Comparison of ENCODE assay signal across 8 cellular contexts in the genomic region with DNA sequence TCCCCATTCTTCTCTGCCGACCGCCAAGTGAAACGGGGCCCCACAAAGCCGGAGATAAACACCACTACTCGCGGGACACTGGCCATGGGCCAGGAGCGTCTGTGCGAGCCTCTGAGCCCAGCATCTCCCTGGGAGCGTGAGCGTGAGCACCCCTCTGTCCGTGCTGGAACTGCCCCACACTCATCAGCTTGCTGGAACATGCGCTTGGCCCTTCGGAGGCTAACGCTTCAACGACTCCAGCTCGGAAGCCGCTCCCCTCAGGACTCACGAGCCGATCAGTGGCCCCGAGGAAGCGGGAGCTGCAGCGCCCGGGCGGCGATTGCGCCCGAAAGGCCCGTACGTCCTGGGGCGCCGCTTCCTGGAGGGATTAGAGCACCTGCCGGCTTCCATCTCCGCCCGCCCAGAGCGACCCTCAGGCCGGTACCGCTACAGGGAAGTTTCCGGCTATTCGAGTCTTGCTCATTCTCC. TPM values are rescaled to one million over a fixed set of nuclear protein-coding genes. Genes with fewer than 3 reads are reported as not detected.
A peak's percentile ranks its signal among the peaks of the same experiment; 100 is the strongest.
DNase-seq lines count a peak whose midpoint lies in the region; ATAC-seq, FAIRE-seq and TF ChIP-seq lines count a peak whose summit lies in the region.

No MANE protein-coding gene starts in this region.

- no peak for ATAC-seq in GM19463 (IDR thresholded peaks at IDR 0.05; ENCODE audit: unreplicated experiment)

- CTCF ChIA-PET in mammary epithelial cell (lab: Charles Lee; ENCODE audit: low non-redundant PET) = no interaction called here

- H4K20me1 ChIP-seq in MM.1S (ENCODE audit: insufficient read depth, low read length) = no peaks in the 10 kb centered on the region
- H4K20me1 ChIP-seq in mammary epithelial cell (ENCODE audit: insufficient read depth, low read length) = no peaks in the 10 kb centered on the region

- H3K4me2 ChIP-seq in MM.1S (ENCODE audit: low read depth, low read length) = peak overlapping the region; percentile 99
- H3K4me2 ChIP-seq in mammary epithelial cell (ENCODE audit: insufficient read depth, low read depth, low read length) = peak overlapping the region; percentile 98

- dilution Hi-C loops in mammary epithelial cell (cut with HindIII; ENCODE audit: low sequenced_read_pairs) = no loop called here

- H3K27me3 ChIP-seq in MM.1S (replicated peaks; ENCODE audit: insufficient read depth, low read length) = peaks cover 15% of the 10 kb centered on the region
- no peaks in the 10 kb centered on the region for H3K27me3 ChIP-seq in mammary epithelial cell (ENCODE audit: insufficient read depth, low read length)
- H3K27me3 ChIP-seq in stomach smooth muscle (ENCODE audit: control insufficient read depth in 1 of 2, insufficient read depth in 2 of 2, low read length in 2 of 2) = peaks cover 7 to 13% of the 10 kb centered on the region in 2 donors

- H3K36me3 ChIP-seq in MM.1S (replicated peaks; ENCODE audit: insufficient read depth, low read length) (no peaks in the 10 kb centered on the region), mammary epithelial cell (ENCODE audit: insufficient read depth, low read length) (no peaks in the 10 kb centered on the region), kidney (ENCODE audit: control insufficient read depth in 1 of 2, insufficient read depth in 2 of 2, low read length in 2 of 2) (no peaks in the 10 kb centered on the region), stomach smooth muscle (ENCODE audit: control insufficient read depth in 2 of 2, insufficient read depth in 2 of 2, low read length in 2 of 2) (no peaks in the 10 kb centered on the region)

- H3K9ac ChIP-seq in MM.1S (ENCODE audit: low read length) (no peak overlapping the region), mammary epithelial cell (ENCODE audit: insufficient read depth, low read length) (no peak overlapping the region), kidney (ENCODE audit: low read length in 2 of 2) (no peak overlapping the region), stomach smooth muscle (ENCODE audit: low read length in 2 of 2) (no peak overlapping the region)

- H3K79me2 ChIP-seq in MM.1S (ENCODE audit: low read length) (no peaks in the 10 kb centered on the region), mammary epithelial cell (ENCODE audit: insufficient read depth, low read length) (no peaks in the 10 kb centered on the region)

- H3K9me2 ChIP-seq in MM.1S (replicated peaks; ENCODE audit: insufficient read depth, low read length) = no peaks in the 10 kb centered on the region

- H3K27ac ChIP-seq in MM.1S (ENCODE audit: low read length) (no peak overlapping the region), mammary epithelial cell (ENCODE audit: insufficient read depth, low read depth, low read length) (no peak overlapping the region), kidney (ENCODE audit: low read depth in 2 of 2, low read length in 2 of 2) (no peak overlapping the region), stomach smooth muscle (ENCODE audit: low read length) (no peak overlapping the region)

- H2AFZ ChIP-seq in MM.1S (ENCODE audit: low read length) (peak overlapping the region; percentile 84; the same call in 1 of the 2 replicates), mammary epithelial cell (ENCODE audit: low read depth, low read length) (peak overlapping the region; percentile 66)

- H3K4me1 ChIP-seq in MM.1S (ENCODE audit: low read length) (peaks cover 13% of the 10 kb centered on the region), mammary epithelial cell (ENCODE audit: insufficient read depth, low read length) (peaks cover 32% of the 10 kb centered on the region), kidney (ENCODE audit: control insufficient read depth in 1 of 2, insufficient read depth in 1 of 2, low read depth in 1 of 2, low read length in 2 of 2) (peaks cover 7 to 15% of the 10 kb centered on the region in 2 donors), stomach smooth muscle (ENCODE audit: control insufficient read depth, insufficient read depth, low read length) (peaks cover 19% of the 10 kb centered on the region)

- DNase-seq in D341Med (ENCODE audit: low spot score) = peak; percentile 41
- no peak for DNase-seq in MM.1S
- no peak for DNase-seq in mammary epithelial cell
- DNase-seq in kidney = peak; percentile 77
- DNase-seq in 8988T = no peak
- no peak for DNase-seq in GDM1 (lab: John Stamatoyannopoulos, UW)

- H3K4me3 ChIP-seq in MM.1S (ENCODE audit: low read length) (peak overlapping the region; percentile 73), mammary epithelial cell (replicated peaks in 1 of 3; ENCODE audit: insufficient read depth in 1 of 3, low read depth in 2 of 3, low read length in 3 of 3) (peak overlapping the region; percentile 35 to 65 (median 54)), kidney (ENCODE audit: low read length in 2 of 2) (peak overlapping the region; percentile 39 to 52), stomach smooth muscle (ENCODE audit: low read length in 2 of 2) (peak overlapping the region; percentile 73 to 75)

- in situ Hi-C loops in mammary epithelial cell (cut with MboI; ENCODE audit: low sequenced_read_pairs in 2 of 2) = no loop called here

- no peak for FAIRE-seq in kidney (lab: Jason Lieb, UNC)

- no peak for TF ChIP-seq CTCF in MM.1S (IDR thresholded peaks at IDR 0.05; ENCODE audit: low read length)
- no peak for TF ChIP-seq CTCF in mammary epithelial cell (conservative IDR thresholded peaks at IDR 0.05 in 1 of 2, IDR thresholded peaks at IDR 0.05 in 1 of 2; ENCODE audit: extremely low read depth in 1 of 2, insufficient read depth in 1 of 2, low read depth in 1 of 2, low read length in 2 of 2)
- no peak for TF ChIP-seq CTCF in kidney (IDR thresholded peaks at IDR 0.05; ENCODE audit: borderline replicate concordance, extremely low read depth, insufficient read depth)

- H3F3A ChIP-seq in MM.1S (ENCODE audit: insufficient read depth, low read length) = peaks cover 17% of the 10 kb centered on the region; the same call in 1 of the 2 replicates

- WGBS in mammary epithelial cell (ENCODE audit: low coverage, missing lambda C conversion rate) = 35% methylated on average over 11 of the region's 39 CpGs

- intact Hi-C loops in mammary epithelial cell (cut with micrococcal nuclease) (loop anchor here (5.0 kb wide), 1 partner anchor 320 kb away; the partner anchor contains the start of gene LCOR), kidney (cut with DNase I) (no loop called here)

- no TSS peak for BruUV-seq in mammary epithelial cell (replicated peaks; lab: Mats Ljungman, UMichigan)

- H3K9me3 ChIP-seq in MM.1S (replicated peaks; ENCODE audit: insufficient read depth, low read length) = no peaks in the 10 kb centered on the region
- no peaks in the 10 kb centered on the region for H3K9me3 ChIP-seq in mammary epithelial cell (replicated peaks; ENCODE audit: insufficient read depth, low read length)
- no peaks in the 10 kb centered on the region for H3K9me3 ChIP-seq in kidney (ENCODE audit: control insufficient read depth in 1 of 2, low read length in 2 of 2)
- H3K9me3 ChIP-seq in stomach smooth muscle (ENCODE audit: control insufficient read depth in 2 of 2, low read length in 2 of 2) = no peaks in the 10 kb centered on the region

RNA-seq across cellular contexts. Expression of gene TLL2, which starts 1.2 kb away (rescaled TPM):
- total RNA-seq in mammary epithelial cell (under 1 TPM; 0.17 to 0.59 TPM), kidney (0.98 TPM)
- polyA plus RNA-seq in mammary epithelial cell (0.23 TPM), kidney (ENCODE audit: insufficient read depth, low read depth, low replicate concordance) (0.39 TPM)
- polyA minus RNA-seq in mammary epithelial cell = not detected

Comparison
In these comparisons a context has a peak if more than half of its experiments do, and no peak if none do; other contexts are left out.
1. DNase-seq: peak in D341Med (single experiment) and kidney (single experiment); none in MM.1S (single experiment), mammary epithelial cell (single experiment), 8988T (single experiment) and GDM1 (single experiment).
2. Peak in every context shown above with its lines, with median percentiles within 50 percentile points of each other: H3K4me3 ChIP-seq.